2 cellular contexts compared by ENCODE assay signal in the genomic region with DNA sequence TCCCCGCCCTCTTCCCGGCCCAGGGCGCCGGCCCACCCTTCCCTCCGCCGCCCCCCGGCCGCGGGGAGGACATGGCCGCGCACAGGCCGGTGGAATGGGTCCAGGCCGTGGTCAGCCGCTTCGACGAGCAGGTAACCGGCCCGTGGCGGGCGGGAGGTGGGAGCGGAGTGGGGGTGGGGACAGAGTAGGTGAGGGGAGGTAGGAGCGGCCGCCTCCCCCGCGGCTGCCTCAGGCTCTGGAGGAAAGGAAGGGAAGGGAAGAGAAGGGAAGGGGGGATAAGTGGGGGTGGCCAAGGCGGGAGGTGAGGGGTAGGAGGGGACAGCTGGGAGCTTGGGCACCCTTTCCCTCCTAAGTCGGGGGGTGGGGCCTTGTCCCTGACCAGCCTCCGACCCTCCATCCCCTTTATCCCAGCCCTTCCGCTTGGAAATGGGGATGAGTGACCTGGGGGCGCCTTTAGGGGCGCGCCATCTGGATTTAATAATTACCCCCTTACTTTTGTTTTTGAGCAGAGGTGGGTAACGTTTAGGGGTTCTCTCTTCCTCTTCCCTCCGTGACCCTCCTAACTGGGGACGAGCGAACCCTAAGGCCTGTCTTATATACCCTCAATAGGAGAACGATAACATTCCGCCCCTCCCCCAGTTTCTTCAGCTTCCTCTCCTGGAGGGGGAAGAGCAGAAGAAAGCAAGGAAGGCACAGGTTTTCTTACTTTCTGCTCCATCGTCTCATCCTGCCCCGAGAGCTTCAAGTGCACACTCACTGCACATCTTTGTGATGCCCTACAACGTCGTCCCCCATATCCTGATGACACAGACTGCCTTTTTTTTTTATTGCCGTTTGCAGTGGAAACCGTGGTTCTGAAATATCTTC.
TF ChIP-seq lines count a peak whose summit lies in the region.

No MANE protein-coding gene starts in this region.

TF ChIP-seq in HEK293, 187 proteins besides CTCF, POLR2A, EP300 and RAD21 (continues in another document):
- TF ChIP-seq ZSCAN30 (tag by site-specific recombination; IDR thresholded peaks at IDR 0.05) (0 out of 2 replicates have a peak, but pooled peaks have one; percentile 12), ZNF610 (tag by site-specific recombination; IDR thresholded peaks at IDR 0.05; ENCODE audit: borderline replicate concordance) (0 out of 2 replicates have a peak, but pooled peaks have one; percentile 65), ZBTB48 (tag by site-specific recombination; IDR thresholded peaks at IDR 0.05) (peak; percentile 82; the same call in 1 of the 2 replicates), ZNF394 (tag by site-specific recombination; IDR thresholded peaks at IDR 0.05; ENCODE audit: borderline replicate concordance) (no peak), GLI4 (tag by site-specific recombination; IDR thresholded peaks at IDR 0.05) (peak; percentile 76; the same call in 1 of the 2 replicates), ZNF777 (tag by site-specific recombination; IDR thresholded peaks at IDR 0.05; ENCODE audit: borderline replicate concordance) (peak; percentile 64; the same call in 1 of the 2 replicates), WT1 (tag by site-specific recombination; IDR thresholded peaks at IDR 0.05) (peak; percentile 77), ZNF501 (tag by site-specific recombination; IDR thresholded peaks at IDR 0.05) (peak; percentile 50), ZBTB17 (tag by site-specific recombination; IDR thresholded peaks at IDR 0.05) (peak; percentile 77), KLF10 (tag by site-specific recombination; IDR thresholded peaks at IDR 0.05) (no peak), FEZF1 (tag by site-specific recombination; IDR thresholded peaks at IDR 0.05) (peak; percentile 61; the same call in 1 of the 2 replicates), ZNF132 (tag by site-specific recombination; IDR thresholded peaks at IDR 0.05; ENCODE audit: borderline replicate concordance) (no peak), ZNF302 (tag by site-specific recombination; IDR thresholded peaks at IDR 0.05; ENCODE audit: low read depth) (no peak), ZBTB20 (tag by site-specific recombination; IDR thresholded peaks at IDR 0.05) (peak; percentile 23; the same call in 1 of the 2 replicates), ZNF416 (tag by site-specific recombination; IDR thresholded peaks at IDR 0.05) (no peak), ZNF391 (tag by site-specific recombination; IDR thresholded peaks at IDR 0.05; ENCODE audit: borderline replicate concordance, low read depth) (no peak), ZNF175 (tag by site-specific recombination; IDR thresholded peaks at IDR 0.05) (no peak), ZNF19 (tag by site-specific recombination; IDR thresholded peaks at IDR 0.05; ENCODE audit: low read depth) (no peak), ZNF544 (tag by site-specific recombination; IDR thresholded peaks at IDR 0.05) (no peak)
- TF ChIP-seq, protein P1, sequence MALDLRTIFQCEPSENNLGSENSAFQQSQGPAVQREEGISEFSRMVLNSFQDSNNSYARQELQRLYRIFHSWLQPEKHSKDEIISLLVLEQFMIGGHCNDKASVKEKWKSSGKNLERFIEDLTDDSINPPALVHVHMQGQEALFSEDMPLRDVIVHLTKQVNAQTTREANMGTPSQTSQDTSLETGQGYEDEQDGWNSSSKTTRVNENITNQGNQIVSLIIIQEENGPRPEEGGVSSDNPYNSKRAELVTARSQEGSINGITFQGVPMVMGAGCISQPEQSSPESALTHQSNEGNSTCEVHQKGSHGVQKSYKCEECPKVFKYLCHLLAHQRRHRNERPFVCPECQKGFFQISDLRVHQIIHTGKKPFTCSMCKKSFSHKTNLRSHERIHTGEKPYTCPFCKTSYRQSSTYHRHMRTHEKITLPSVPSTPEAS (tag by site-specific recombination; IDR thresholded peaks at IDR 0.05) = no peak
- TF ChIP-seq, protein P2, sequence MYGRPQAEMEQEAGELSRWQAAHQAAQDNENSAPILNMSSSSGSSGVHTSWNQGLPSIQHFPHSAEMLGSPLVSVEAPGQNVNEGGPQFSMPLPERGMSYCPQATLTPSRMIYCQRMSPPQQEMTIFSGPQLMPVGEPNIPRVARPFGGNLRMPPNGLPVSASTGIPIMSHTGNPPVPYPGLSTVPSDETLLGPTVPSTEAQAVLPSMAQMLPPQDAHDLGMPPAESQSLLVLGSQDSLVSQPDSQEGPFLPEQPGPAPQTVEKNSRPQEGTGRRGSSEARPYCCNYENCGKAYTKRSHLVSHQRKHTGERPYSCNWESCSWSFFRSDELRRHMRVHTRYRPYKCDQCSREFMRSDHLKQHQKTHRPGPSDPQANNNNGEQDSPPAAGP (tag by site-specific recombination; IDR thresholded peaks at IDR 0.05) = peak; percentile 62
- TF ChIP-seq, protein P3, sequence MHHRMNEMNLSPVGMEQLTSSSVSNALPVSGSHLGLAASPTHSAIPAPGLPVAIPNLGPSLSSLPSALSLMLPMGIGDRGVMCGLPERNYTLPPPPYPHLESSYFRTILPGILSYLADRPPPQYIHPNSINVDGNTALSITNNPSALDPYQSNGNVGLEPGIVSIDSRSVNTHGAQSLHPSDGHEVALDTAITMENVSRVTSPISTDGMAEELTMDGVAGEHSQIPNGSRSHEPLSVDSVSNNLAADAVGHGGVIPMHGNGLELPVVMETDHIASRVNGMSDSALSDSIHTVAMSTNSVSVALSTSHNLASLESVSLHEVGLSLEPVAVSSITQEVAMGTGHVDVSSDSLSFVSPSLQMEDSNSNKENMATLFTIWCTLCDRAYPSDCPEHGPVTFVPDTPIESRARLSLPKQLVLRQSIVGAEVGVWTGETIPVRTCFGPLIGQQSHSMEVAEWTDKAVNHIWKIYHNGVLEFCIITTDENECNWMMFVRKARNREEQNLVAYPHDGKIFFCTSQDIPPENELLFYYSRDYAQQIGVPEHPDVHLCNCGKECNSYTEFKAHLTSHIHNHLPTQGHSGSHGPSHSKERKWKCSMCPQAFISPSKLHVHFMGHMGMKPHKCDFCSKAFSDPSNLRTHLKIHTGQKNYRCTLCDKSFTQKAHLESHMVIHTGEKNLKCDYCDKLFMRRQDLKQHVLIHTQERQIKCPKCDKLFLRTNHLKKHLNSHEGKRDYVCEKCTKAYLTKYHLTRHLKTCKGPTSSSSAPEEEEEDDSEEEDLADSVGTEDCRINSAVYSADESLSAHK (tag by site-specific recombination; IDR thresholded peaks at IDR 0.05) = peak; percentile 19; the same call in 1 of the 2 replicates

TF ChIP-seq in endothelial cell of umbilical vein, 7 proteins besides CTCF, POLR2A, EP300 and RAD21:
- no peak for TF ChIP-seq GATA2 (IDR thresholded peaks at IDR 0.05; ENCODE audit: insufficient read depth, insufficient read length, low read depth, low read length)
- TF ChIP-seq, protein P4, sequence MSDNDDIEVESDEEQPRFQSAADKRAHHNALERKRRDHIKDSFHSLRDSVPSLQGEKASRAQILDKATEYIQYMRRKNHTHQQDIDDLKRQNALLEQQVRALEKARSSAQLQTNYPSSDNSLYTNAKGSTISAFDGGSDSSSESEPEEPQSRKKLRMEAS (IDR thresholded peaks at IDR 0.05; ENCODE audit: insufficient read depth, insufficient read length) = no peak
- TF ChIP-seq MYC (IDR thresholded peaks at IDR 0.05; ENCODE audit: low read depth, low read length) = no peak
- no peak for TF ChIP-seq JUN (IDR thresholded peaks at IDR 0.05; ENCODE audit: borderline replicate concordance, insufficient read depth, insufficient read length, low read depth)
- no peak for TF ChIP-seq POLR2AphosphoS5 (IDR thresholded peaks at IDR 0.05; ENCODE audit: insufficient read depth, low read depth, low read length)
